ENCODE assay signal across 8 cellular contexts in genomic region chr13:113151745-113152707, GRCh38. TPM values are rescaled to one million over a fixed set of nuclear protein-coding genes. Genes with fewer than 3 reads are reported as not detected.
A peak's percentile ranks its signal among the peaks of the same experiment; 100 is the strongest.
DNase-seq lines count a peak whose midpoint lies in the region; ATAC-seq and TF ChIP-seq lines count a peak whose summit lies in the region.

No MANE protein-coding gene starts in this region.

- H3K27me3 Mint-ChIP-seq in Caco-2 (ENCODE audit: insufficient read depth, unreplicated experiment) (no peaks in the 10 kb centered on the region), endodermal cell (ENCODE audit: insufficient read depth) (no peaks in the 10 kb centered on the region), nephron (ENCODE audit: low read depth) (peaks cover 12% of the 10 kb centered on the region)

- H3K27me3 ChIP-seq in Caco-2 (replicated peaks; ENCODE audit: control insufficient read depth, insufficient read depth, low read length) (no peaks in the 10 kb centered on the region), endodermal cell (ENCODE audit: control insufficient read depth, insufficient read depth, low read length, poor library complexity, severe bottlenecking) (peaks cover 13% of the 10 kb centered on the region)

- H3K36me3 ChIP-seq in Caco-2 (ENCODE audit: control insufficient read depth, insufficient read depth, low read length) = no peaks in the 10 kb centered on the region; the same call in 1 of the 2 replicates
- no peaks in the 10 kb centered on the region for H3K36me3 ChIP-seq in endodermal cell (ENCODE audit: control insufficient read depth, insufficient read depth, low read length)

- no peak for DNase-seq in Caco-2
- DNase-seq in RPMI8226 = peak; percentile 81
- DNase-seq in endodermal cell = peak; percentile 65

- H3K4me3 Mint-ChIP-seq in Caco-2 (ENCODE audit: unreplicated experiment) (peak overlapping the region; percentile 68), endodermal cell (peak overlapping the region; percentile 66), nephron (peak overlapping the region; percentile 84 to 89 (median 88))

- TF ChIP-seq CTCF in Caco-2 (IDR thresholded peaks at IDR 0.05; ENCODE audit: insufficient read depth in 1 of 2, low read depth in 1 of 2, low read length in 1 of 2, severe bottlenecking in 1 of 2, unreplicated experiment in 1 of 2) (no peak), endodermal cell (conservative IDR thresholded peaks at IDR 0.05) (no peak), nephron (IDR thresholded peaks at IDR 0.05; ENCODE audit: unreplicated experiment in 3 of 3) (no peak)

- H3K4me1 Mint-ChIP-seq in Caco-2 (ENCODE audit: low read depth, unreplicated experiment) = peaks cover 16% of the 10 kb centered on the region
- H3K4me1 Mint-ChIP-seq in endodermal cell = peaks cover 23% of the 10 kb centered on the region
- peaks cover 23% of the 10 kb centered on the region for H3K4me1 Mint-ChIP-seq in nephron

- H3K27ac ChIP-seq in endodermal cell (ENCODE audit: low read depth, low read length) = no peak overlapping the region

- WGBS in endodermal cell (ENCODE audit: insufficient coverage in 1 of 2, insufficient read length in 1 of 2), 2 experiments = 78 to 88% methylated on average over 19 to 28 of the region's 28 CpGs

- intact Hi-C loops in Caco-2 (cut with micrococcal nuclease; ENCODE audit: unreplicated experiment) = no loop called here

- POLR2A ChIA-PET in Caco-2 (lab: Charles Lee) = no interaction called here

- no peak overlapping the region for H3K4me3 ChIP-seq in Caco-2 (ENCODE audit: low read depth, low read length)
- H3K4me3 ChIP-seq in endodermal cell (ENCODE audit: low read length) = no peak overlapping the region

- CTCF ChIA-PET in Caco-2 (lab: Charles Lee) = interaction anchor here (0.7 kb wide), 1 partner anchor 367 kb away, joined by 3 read pairs; no protein-coding TSS in a partner anchor

- H3K9ac ChIP-seq in endodermal cell (ENCODE audit: extremely low read depth, low read length, poor library complexity, severe bottlenecking) = no peak overlapping the region

- H3K9me3 ChIP-seq in Caco-2 (0 out of 2 replicates have a peak, but pooled peaks cover 2% of the 10 kb centered on the region), endodermal cell (ENCODE audit: control insufficient read depth, low read length) (peaks cover 13% of the 10 kb centered on the region)

- peaks cover 13% of the 10 kb centered on the region for H3K4me1 ChIP-seq in Caco-2
- peaks cover 8% of the 10 kb centered on the region for H3K4me1 ChIP-seq in endodermal cell (ENCODE audit: control insufficient read depth, insufficient read depth, low read length)

- H3K27ac Mint-ChIP-seq in Caco-2 (ENCODE audit: unreplicated experiment) (peak overlapping the region; percentile 46), endodermal cell (no peak overlapping the region), nephron (peak overlapping the region; percentile 78 to 96 (median 90))

- BruUV-seq in Caco-2 (replicated peaks; lab: Mats Ljungman, UMichigan) = no TSS peak

- H3K36me3 Mint-ChIP-seq in Caco-2 (ENCODE audit: insufficient read depth, unreplicated experiment) (peaks cover 5% of the 10 kb centered on the region), endodermal cell (ENCODE audit: low read depth) (peaks cover 13% of the 10 kb centered on the region), nephron (ENCODE audit: low read depth) (no peaks in the 10 kb centered on the region)

- H3K9me3 Mint-ChIP-seq in Caco-2 (ENCODE audit: unreplicated experiment) (peaks cover 9% of the 10 kb centered on the region), endodermal cell (peaks cover 7% of the 10 kb centered on the region), nephron (no peaks in the 10 kb centered on the region)

- ATAC-seq in HG03354 (IDR thresholded peaks at IDR 0.05; ENCODE audit: poor library complexity, severe bottlenecking, unreplicated experiment) (no peak), GM21529 (IDR thresholded peaks at IDR 0.05; ENCODE audit: unreplicated experiment) (no peak), HG02870 (IDR thresholded peaks at IDR 0.05; ENCODE audit: unreplicated experiment) (no peak), GM18873 (IDR thresholded peaks at IDR 0.05; ENCODE audit: low FRiP score, unreplicated experiment) (no peak)

RNA-seq across cellular contexts. Expression of gene PROZ, which starts 6.4 kb away (rescaled TPM):
- total RNA-seq in Caco-2 (2022) (not detected in 2 replicates), endodermal cell (under 1 TPM; 0.40 to 0.84 TPM)
- polyA plus RNA-seq in endodermal cell (2013, experiment 1 of 2) = 0.53 TPM
- polyA plus RNA-seq in endodermal cell (2013, experiment 2 of 2) = not detected

RNA-seq across cellular contexts. Expression of gene F10, which starts 29.4 kb away (rescaled TPM):
- 26.3 and 34.3 TPM in 2 replicates for total RNA-seq in Caco-2 (2022)
- 10 to 100 TPM; 18.7 to 32.4 TPM for total RNA-seq in endodermal cell
- polyA plus RNA-seq in endodermal cell (2013, experiment 1 of 2) = 15.5 TPM
- polyA plus RNA-seq in endodermal cell (2013, experiment 2 of 2) = 18.2 TPM

RNA-seq across cellular contexts. Expression of gene F7, which starts 46.4 kb away (rescaled TPM):
- total RNA-seq in Caco-2 (2022) (48.0 and 52.4 TPM in 2 replicates), endodermal cell (1 to 10 TPM; 4.7 to 6.4 TPM)
- polyA plus RNA-seq in endodermal cell (2013, experiment 1 of 2) = 2.3 TPM
- polyA plus RNA-seq in endodermal cell (2013, experiment 2 of 2) = 1.2 TPM

RNA-seq across cellular contexts. Expression of gene PCID2, which starts 56.4 kb away (rescaled TPM):
- total RNA-seq in Caco-2 (2022) = 79.5 and 81.5 TPM in 2 replicates
- 10 to 100 TPM; 70.5 to 71.7 TPM for total RNA-seq in endodermal cell
- 55.5 TPM for polyA plus RNA-seq in endodermal cell (2013, experiment 1 of 2)
- polyA plus RNA-seq in endodermal cell (2013, experiment 2 of 2) = 54.2 TPM

RNA-seq across cellular contexts. Expression of gene CUL4A, which starts 57.4 kb away (rescaled TPM):
- 123 and 125 TPM in 2 replicates for total RNA-seq in Caco-2 (2022)
- total RNA-seq in endodermal cell = 10 to 100 TPM; 92.9 to 99.4 TPM
- 64.6 TPM for polyA plus RNA-seq in endodermal cell (2013, experiment 1 of 2)
- polyA plus RNA-seq in endodermal cell (2013, experiment 2 of 2) = 64.5 TPM

Comparison
In these comparisons a context has a peak if more than half of its experiments do, and no peak if none do; other contexts are left out.
1. DNase-seq: peak in RPMI8226 (single experiment) and endodermal cell (single experiment); none in Caco-2 (0 of 2).
2. Peak in every context shown above with its lines, with median percentiles within 50 percentile points of each other: H3K4me3 Mint-ChIP-seq.